7 cellular contexts compared by ENCODE assay signal in the genomic region with DNA sequence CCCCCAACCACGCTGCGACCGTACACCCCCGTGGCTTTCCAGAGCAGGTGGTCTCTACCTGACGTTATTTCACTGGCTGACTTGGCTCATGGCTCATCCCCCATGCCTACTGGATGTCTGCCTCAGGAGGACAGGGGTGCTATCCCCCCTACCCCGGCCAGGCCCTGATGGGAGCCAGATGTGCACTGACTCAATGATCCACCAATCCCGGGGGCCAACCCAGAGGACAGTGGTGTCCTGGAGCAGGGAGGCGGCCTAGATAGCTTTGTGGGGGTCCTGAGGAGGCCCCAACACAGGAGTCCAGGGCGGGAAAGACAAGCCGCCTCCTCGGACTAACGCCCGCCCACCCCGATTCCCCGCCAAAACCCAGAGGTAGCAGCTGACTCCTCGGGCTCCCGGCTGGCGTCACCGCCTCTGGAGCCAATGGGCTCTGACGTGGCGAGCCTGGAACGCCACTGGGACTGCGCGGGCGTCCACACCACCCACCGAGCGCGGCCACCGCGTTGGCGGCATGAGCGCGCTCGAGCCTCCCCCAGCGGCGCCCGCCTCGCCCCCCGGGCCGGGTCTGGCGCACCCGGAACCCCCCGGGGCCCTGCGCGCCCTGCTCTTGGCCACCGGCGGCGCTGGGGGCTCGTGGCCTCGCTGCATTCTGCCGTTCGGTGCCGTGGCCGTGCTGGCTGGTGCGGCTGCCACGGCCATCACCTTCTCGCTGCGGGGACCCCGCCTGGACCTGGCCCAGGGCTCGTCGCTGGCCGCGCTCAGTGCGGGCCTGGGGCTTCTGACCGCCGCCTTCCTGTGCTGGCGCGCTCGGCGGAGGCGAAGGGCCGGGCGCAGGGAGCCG.
A peak's percentile ranks its signal among the peaks of the same experiment; 100 is the strongest.
DNase-seq lines count a peak whose midpoint lies in the region; ATAC-seq and TF ChIP-seq lines count a peak whose summit lies in the region.

No MANE protein-coding gene starts in this region.

- H3K9me3 ChIP-seq in MM.1S (replicated peaks; ENCODE audit: insufficient read depth, low read length) = no peaks in the 10 kb centered on the region
- no peaks in the 10 kb centered on the region for H3K9me3 ChIP-seq in SK-N-MC (ENCODE audit: low read depth, low read length)

- peak; percentile 16 for TF ChIP-seq CTCF in GM10248 (IDR thresholded peaks at IDR 0.05; ENCODE audit: control extremely low read depth, extremely low read depth, low read depth, missing control alignments)
- no peak for TF ChIP-seq CTCF in MM.1S (IDR thresholded peaks at IDR 0.05; ENCODE audit: low read length)

- ATAC-seq in GM21526 (IDR thresholded peaks at IDR 0.05; ENCODE audit: low FRiP score, unreplicated experiment) = no peak

- H3K9ac ChIP-seq in MM.1S (ENCODE audit: low read length) = no peak overlapping the region; the same call in 1 of the 2 replicates
- peak overlapping the region; percentile 78 for H3K9ac ChIP-seq in SK-N-MC (ENCODE audit: insufficient read length)

- H3K4me2 ChIP-seq in MM.1S (ENCODE audit: low read depth, low read length) = peak overlapping the region; percentile 95

- DNase-seq in GM10248 (ENCODE audit: extremely low spot score) (peak; percentile 67), MM.1S (no peak), SK-N-MC (ENCODE audit: low read depth, low spot score) (no peak), erythroblast (lab: John Stamatoyannopoulos, UW) (peak; percentile 84 to 88), middle frontal gyrus (ENCODE audit: extremely low spot score, low spot score) (peak; percentile 39), NCI-H1048 (lab: John Stamatoyannopoulos, UW) (no peak)

- H2AFZ ChIP-seq in MM.1S (ENCODE audit: low read length) = no peak overlapping the region

- H3K4me1 ChIP-seq in MM.1S (ENCODE audit: low read length) = 0 out of 2 replicates have a peak, but pooled peaks cover 2% of the 10 kb centered on the region

- no peaks in the 10 kb centered on the region for H3K36me3 ChIP-seq in MM.1S (replicated peaks; ENCODE audit: insufficient read depth, low read length)
- peaks cover 3% of the 10 kb centered on the region; the same call in 1 of the 2 replicates for H3K36me3 ChIP-seq in SK-N-MC (ENCODE audit: insufficient read depth, low read length)

- H3K9me2 ChIP-seq in MM.1S (replicated peaks; ENCODE audit: insufficient read depth, low read length) = no peaks in the 10 kb centered on the region

- H3K4me3 ChIP-seq in MM.1S (ENCODE audit: low read length) = peak overlapping the region; percentile 54
- H3K4me3 ChIP-seq in SK-N-MC = peak overlapping the region; percentile 75

- no peaks in the 10 kb centered on the region for H4K20me1 ChIP-seq in MM.1S (ENCODE audit: insufficient read depth, low read length)

- peaks cover 44% of the 10 kb centered on the region for H3K27me3 ChIP-seq in MM.1S (replicated peaks; ENCODE audit: insufficient read depth, low read length)

- peak; percentile 45 for TF ChIP-seq POLR2A in erythroblast (IDR thresholded peaks at IDR 0.05; ENCODE audit: low read length)

- no peaks in the 10 kb centered on the region for H3K79me2 ChIP-seq in MM.1S (ENCODE audit: low read length)

- CTCF ChIA-PET in GM10248 (lab: Yijun Ruan, JAX) = interaction anchor here (1.0 to 1.7 kb wide), 5 partner anchors 13 to 127 kb away, joined by 3 to 5 read pairs (median 4); a partner anchor contains a TSS

- no peaks in the 10 kb centered on the region for H3F3A ChIP-seq in MM.1S (ENCODE audit: insufficient read depth, low read length)

- H3K27ac ChIP-seq in MM.1S (ENCODE audit: low read length) (no peak overlapping the region), SK-N-MC (peak overlapping the region; percentile 89)

- POLR2A ChIA-PET in GM10248 (lab: Yijun Ruan, JAX) = interaction anchor here (0.7 kb wide), 1 partner anchor 312 kb away, joined by 5 read pairs; no protein-coding TSS in a partner anchor

Comparison
In these comparisons a context has a peak if more than half of its experiments do, and no peak if none do; other contexts are left out.
1. DNase-seq: peak in GM10248 (single experiment), erythroblast (2 of 2) and middle frontal gyrus (single experiment); none in MM.1S (single experiment), SK-N-MC (single experiment) and NCI-H1048 (single experiment).